ENCODE assay signal across 8 cellular contexts in the genomic region with DNA sequence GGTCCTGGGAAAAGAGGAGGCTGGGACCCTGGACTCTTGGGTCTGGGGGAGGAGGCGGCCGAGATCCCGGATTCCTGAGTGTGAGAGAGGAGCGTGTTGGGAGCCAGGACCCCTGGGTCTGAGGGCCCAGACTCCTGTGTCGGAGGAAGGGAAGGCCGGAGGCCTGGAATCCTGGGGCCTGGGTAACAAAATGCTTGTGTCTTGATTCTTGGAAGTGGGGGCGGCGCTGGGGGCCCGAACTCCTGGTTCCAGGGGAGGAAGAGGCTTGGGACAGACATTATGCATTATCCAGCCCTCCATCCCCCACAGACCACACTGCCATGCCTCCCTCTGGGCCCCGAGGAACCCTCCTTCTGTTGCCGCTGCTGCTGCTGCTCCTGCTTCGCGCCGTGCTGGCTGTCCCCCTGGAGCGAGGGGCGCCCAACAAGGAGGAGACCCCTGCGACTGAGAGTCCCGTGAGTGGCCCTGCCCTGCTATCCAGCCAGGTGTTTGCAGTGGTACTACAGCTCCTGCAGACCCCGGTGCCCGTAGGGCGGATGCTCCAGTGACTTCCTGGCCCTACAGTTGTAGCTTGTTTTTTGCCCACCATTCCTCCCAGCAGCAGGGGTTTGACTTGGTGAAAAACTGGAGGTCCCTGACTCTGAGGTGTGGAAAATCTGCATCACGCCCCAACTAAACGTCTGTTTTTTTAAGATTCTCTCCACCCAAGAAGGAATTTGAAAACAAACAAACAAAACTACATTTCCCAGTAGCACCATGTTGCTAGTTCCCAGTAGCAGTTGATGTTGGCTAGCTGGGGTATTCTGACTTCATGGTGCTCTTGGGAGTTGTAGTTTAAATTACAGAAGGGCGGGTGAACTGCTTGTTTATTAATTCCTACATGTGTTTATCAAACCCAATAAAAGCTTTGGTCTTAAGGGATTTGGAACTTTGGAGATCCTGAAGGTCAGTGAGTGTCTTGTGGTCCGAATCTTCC. TPM values are rescaled to one million over a fixed set of nuclear protein-coding genes. Genes with fewer than 3 reads are reported as not detected.
DNase-seq lines count a peak whose midpoint lies in the region; ATAC-seq, FAIRE-seq and TF ChIP-seq lines count a peak whose summit lies in the region.

No MANE protein-coding gene starts in this region.

- 0 out of 2 replicates have a peak, but pooled peaks have one; percentile 1 for TF ChIP-seq CTCF in 22Rv1 (IDR thresholded peaks at IDR 0.05)
- no peak for TF ChIP-seq CTCF in liver (IDR thresholded peaks at IDR 0.05; ENCODE audit: low read depth, low read length, missing input control)
- no peak for TF ChIP-seq CTCF in suprapubic skin (IDR thresholded peaks at IDR 0.05)

- peak overlapping the region; percentile 66 to 92 (median 69) for H3K4me3 ChIP-seq in liver (ENCODE audit: low read depth in 1 of 3, low read length in 3 of 3)
- H3K4me3 ChIP-seq in suprapubic skin = peak overlapping the region; percentile 78

- H3K9me3 ChIP-seq in liver (ENCODE audit: control insufficient read depth in 4 of 4, low read length in 3 of 4) (no peaks in the 10 kb centered on the region), suprapubic skin (no peaks in the 10 kb centered on the region)

- ATAC-seq in HG03025 (IDR thresholded peaks at IDR 0.05; ENCODE audit: low FRiP score, unreplicated experiment) = no peak

- no peak for DNase-seq in GM12892 (ENCODE audit: insufficient read length)
- DNase-seq in RCC 7860 (ENCODE audit: low spot score) = peak; percentile 5
- peak; percentile 65 for DNase-seq in cerebellar cortex (ENCODE audit: low spot score)
- no peak for DNase-seq in suprapubic skin (ENCODE audit: low spot score in 2 of 2)
- no peak for DNase-seq in SKM-1 (lab: John Stamatoyannopoulos, UW; ENCODE audit: unreplicated experiment)

- H3K4me1 ChIP-seq in liver (ENCODE audit: control insufficient read depth in 4 of 4, insufficient read depth in 4 of 4, low read length in 3 of 4) (peaks cover 3 to 27% (median 16%) of the 10 kb centered on the region in 4 donors), suprapubic skin (peaks cover 32% of the 10 kb centered on the region)

- no peak for TF ChIP-seq POLR2A in GM12892 (IDR thresholded peaks at IDR 0.05; ENCODE audit: low read depth, low read length)
- TF ChIP-seq POLR2A in suprapubic skin (IDR thresholded peaks at IDR 0.05) = no peak

- H3K27me3 ChIP-seq in liver (ENCODE audit: control insufficient read depth in 4 of 4, insufficient read depth in 4 of 4, low read length in 3 of 4) (no peaks in the 10 kb centered on the region), suprapubic skin (no peaks in the 10 kb centered on the region)

- TF ChIP-seq RAD21 in liver (IDR thresholded peaks at IDR 0.05) = no peak

- H3K36me3 ChIP-seq in liver (ENCODE audit: control insufficient read depth in 4 of 4, insufficient read depth in 3 of 4, low read depth in 1 of 4, low read length in 3 of 4) (peaks cover 0 to 12% (median 10%) of the 10 kb centered on the region in 4 donors), suprapubic skin (peaks cover 20% of the 10 kb centered on the region)

- no peak for TF ChIP-seq EP300 in suprapubic skin (IDR thresholded peaks at IDR 0.05)

- peak overlapping the region; percentile 98 for H3K27ac ChIP-seq in 22Rv1
- peak overlapping the region; percentile 74 to 77 for H3K27ac ChIP-seq in liver (ENCODE audit: low read depth in 1 of 2, low read length in 2 of 2)
- peak overlapping the region; percentile 86 for H3K27ac ChIP-seq in suprapubic skin

- WGBS in liver = 17% methylated on average over 25 of the region's 25 CpGs
- WGBS in suprapubic skin = 12% methylated on average over 19 of the region's 25 CpGs

- H3K9ac ChIP-seq in liver (ENCODE audit: low read depth in 1 of 2, low read length in 2 of 2) = peak overlapping the region; percentile 79 to 90

- FAIRE-seq in GM12892 (lab: Jason Lieb, UNC) = peak; percentile 85
- FAIRE-seq in RCC 7860 (lab: Jason Lieb, UNC) = no peak

TF ChIP-seq in liver, 16 proteins besides CTCF, POLR2A, EP300 and RAD21:
- TF ChIP-seq HNF4A (conservative IDR thresholded peaks at IDR 0.05) (no peak), GABPA (IDR thresholded peaks at IDR 0.05 in 1 of 2, conservative IDR thresholded peaks at IDR 0.05 in 1 of 2) (peak in 1 of 2 donors; percentile 44), EGR1 (IDR thresholded peaks at IDR 0.05; ENCODE audit: low read depth in 2 of 2) (no peak)

RNA-seq across cellular contexts. Expression of gene NUCB1, which starts 0.7 kb away (rescaled TPM):
- polyA plus RNA-seq in GM12892 (2012; ENCODE audit: missing spikeins) = 41.6 TPM
- total RNA-seq in liver (100 to 1,000 TPM; 196 to 280 TPM), suprapubic skin (100 to 1,000 TPM; 132 to 220 (median 204) TPM)
- polyA plus RNA-seq in liver = 100 to 1,000 TPM; 186 to 775 TPM

RNA-seq across cellular contexts. Expression of gene TULP2, which starts 2.2 kb away (rescaled TPM):
- polyA plus RNA-seq in GM12892 (2012; ENCODE audit: missing spikeins) = 3.1 TPM
- total RNA-seq in liver = under 1 TPM in 1 of 2 donors, not detected in 1; 0.05 TPM
- polyA plus RNA-seq in liver = under 1 TPM; 0.03 to 0.19 TPM
- total RNA-seq in suprapubic skin = not detected

RNA-seq across cellular contexts. Expression of gene PPP1R15A, which starts 28.5 kb away (rescaled TPM):
- 69.7 TPM for polyA plus RNA-seq in GM12892 (2012; ENCODE audit: missing spikeins)
- total RNA-seq in liver (10 to 100 TPM; 13.2 to 52.5 TPM), suprapubic skin (100 to 1,000 TPM; 135 to 191 (median 144) TPM)
- 1 to 10 TPM; 5.6 to 9.3 TPM for polyA plus RNA-seq in liver

RNA-seq across cellular contexts. Expression of gene PLEKHA4, which starts 32.3 kb away (rescaled TPM):
- 2.3 TPM for polyA plus RNA-seq in GM12892 (2012; ENCODE audit: missing spikeins)
- total RNA-seq in liver (1 to 10 TPM; 4.4 to 7.3 TPM), suprapubic skin (1 to 10 TPM; 2.8 to 5.1 (median 5.0) TPM)
- 10 to 100 TPM in 1 of 2 donors, 1 to 10 TPM in 1; 5.3 to 17.2 TPM for polyA plus RNA-seq in liver

RNA-seq across cellular contexts. Expression of gene DHDH, which starts 32.7 kb away (rescaled TPM):
- not detected for polyA plus RNA-seq in GM12892 (2012; ENCODE audit: missing spikeins)
- total RNA-seq in liver (1 to 10 TPM in 1 of 2 donors, not detected in 1; 1.3 TPM), suprapubic skin (under 1 TPM in 1 of 4 donors, not detected in 3; 0.59 TPM)
- under 1 TPM in 1 of 2 donors, not detected in 1; 0.16 TPM for polyA plus RNA-seq in liver

Comparison
In these comparisons a context has a peak if more than half of its experiments do, and no peak if none do; other contexts are left out.
1. DNase-seq: peak in RCC 7860 (single experiment) and cerebellar cortex (single experiment); none in GM12892 (single experiment), suprapubic skin (0 of 2) and SKM-1 (single experiment).
2. Peak in every context shown above with its lines, with median percentiles within 50 percentile points of each other: H3K27ac ChIP-seq.